Comparison of ENCODE assay signal across 11 cellular contexts in genomic region chr5:116671211-116671736, GRCh38.
DNase-seq lines count a peak whose midpoint lies in the region; ATAC-seq and TF ChIP-seq lines count a peak whose summit lies in the region.
"Had no signal": no experiment of that assay in that cellular context is flagged by ENCODE, and none has a peak within 500 bp of the region (broad histone marks: within the 10 kb centered on the region; RNA-seq: fewer than 3 reads in every experiment).

No MANE protein-coding gene starts in this region.

- H3K9me3 Mint-ChIP-seq in immature natural killer cell: peaks cover 0 to 5% (median 1%) of the 10 kb centered on the region in 6 donors

- no peaks in the 10 kb centered on the region for H3K9me3 ChIP-seq in right cardiac atrium (ENCODE audit: control insufficient read depth, low read length)
- H3K9me3 ChIP-seq: MG63 had no signal

- H3K4me3 ChIP-seq in GM12865 (ENCODE audit: low read depth, low read length) (no peak overlapping the region), right cardiac atrium (ENCODE audit: low read length) (no peak overlapping the region), brain microvascular endothelial cell (ENCODE audit: low read depth, low read length) (no peak overlapping the region)
- H3K4me3 ChIP-seq: MG63 had no signal

- no peaks in the 10 kb centered on the region for H3K4me1 ChIP-seq in right cardiac atrium (ENCODE audit: control insufficient read depth, insufficient read depth, low read length)

- no peak for TF ChIP-seq CTCF in GM12865 (IDR thresholded peaks at IDR 0.05; ENCODE audit: insufficient read depth, low read depth, low read length, missing control alignments)
- TF ChIP-seq CTCF in brain microvascular endothelial cell (IDR thresholded peaks at IDR 0.05; ENCODE audit: low read depth, low read length, missing control alignments): no peak

- intact Hi-C loops in right cardiac atrium (cut with DNase I): no loop called here

- WGBS in right cardiac atrium: 94% methylated on average over 1 of the region's 1 CpG

- H3K27ac ChIP-seq in right cardiac atrium (ENCODE audit: low read length) (no peak overlapping the region), brain microvascular endothelial cell (no peak overlapping the region)

- DNase-seq in GM12865 (ENCODE audit: low read depth) (peak; percentile 87), RPMI8226 (peak; percentile 7), right cardiac atrium (no peak), brain microvascular endothelial cell (no peak), immature natural killer cell (no peak), SIG-M5 (lab: John Stamatoyannopoulos, UW) (no peak)
- DNase-seq: activated CD4-positive, alpha-beta T cell treated with anti-CD3 and anti-CD28 coated beads, Interleukin-2, amount 50 U/mL, for 1 hour; MG63 had no signal

- no peak overlapping the region for H3K27ac Mint-ChIP-seq in immature natural killer cell
- H3K27ac Mint-ChIP-seq: B cell had no signal

- no peak overlapping the region for H3K4me3 Mint-ChIP-seq in immature natural killer cell
- H3K4me3 Mint-ChIP-seq: B cell had no signal

- H3K36me3 Mint-ChIP-seq in immature natural killer cell: no peaks in the 10 kb centered on the region

- no peaks in the 10 kb centered on the region for H3K4me1 Mint-ChIP-seq in immature natural killer cell

- ATAC-seq in GM19438 (IDR thresholded peaks at IDR 0.05; ENCODE audit: low read depth, unreplicated experiment) (peak; percentile 99), HG02970 (IDR thresholded peaks at IDR 0.05; ENCODE audit: low FRiP score, unreplicated experiment) (peak; percentile 93), right cardiac atrium (no peak)

- H3K27me3 ChIP-seq in right cardiac atrium (ENCODE audit: control insufficient read depth, insufficient read depth) (no peaks in the 10 kb centered on the region), brain microvascular endothelial cell (replicated peaks) (no peaks in the 10 kb centered on the region)
- H3K27me3 ChIP-seq: MG63 had no signal

- no peaks in the 10 kb centered on the region for H3K36me3 ChIP-seq in brain microvascular endothelial cell (replicated peaks)
- H3K36me3 ChIP-seq: MG63 had no signal

- in situ Hi-C loops in brain microvascular endothelial cell (cut with HindIII; ENCODE audit: low pct_ligation_motif_present, low sequenced_read_pairs): no loop called here

- peaks cover 0 to 3% (median 3%) of the 10 kb centered on the region in 3 donors for H3K27me3 Mint-ChIP-seq in immature natural killer cell (ENCODE audit: low read depth in 3 of 3)

Comparison
In these comparisons a context has a peak if more than half of its experiments do, and no peak if none do; other contexts are left out.
1. DNase-seq: peak in GM12865 (single experiment) and RPMI8226 (single experiment); none in right cardiac atrium (0 of 3), brain microvascular endothelial cell (single experiment), immature natural killer cell (0 of 3) and SIG-M5 (single experiment).
2. ATAC-seq: peak in GM19438 (single experiment) and HG02970 (single experiment); none in right cardiac atrium (0 of 2).